ENCODE assay signal across 31 cellular contexts in genomic region chr6:144877118-144877517, GRCh38.
"Had no signal": no experiment of that assay in that cellular context is flagged by ENCODE, and none has a peak within 500 bp of the region (broad histone marks: within the 10 kb centered on the region; RNA-seq: fewer than 3 reads in every experiment).

No MANE protein-coding gene starts in this region.

- H3K9me3 ChIP-seq: ovary, psoas muscle, suprapubic skin, testis, tibial artery, transverse colon, upper lobe of right lung, uterus had no signal

- H3K9me3 Mint-ChIP-seq: natural killer cell; stimulated activated memory B cell treated with anti-CD40 and anti-IgM and Interleukin-4, amounts not matched to agents 10 μg/mL and 1 μg/mL and 100 μg/mL, for 72 hours; stimulated activated naive CD8-positive, alpha-beta T cell treated with anti-CD3 and anti-CD28 coated beads, Interleukin-15, amount 100 ng/mL, for 72 hours; type B pancreatic cell had no signal

- H3K27me3 Mint-ChIP-seq: progenitor cell of endocrine pancreas, type B pancreatic cell had no signal

- H3K27me3 ChIP-seq: neural progenitor cell, ovary, suprapubic skin, testis, tibial artery, transverse colon, upper lobe of right lung, uterus had no signal

- H3K4me1 Mint-ChIP-seq: nephron; stimulated activated memory B cell treated with anti-CD40 and anti-IgM and Interleukin-4, amounts not matched to agents 10 μg/mL and 1 μg/mL and 100 μg/mL, for 72 hours had no signal

- H3K4me2 ChIP-seq: neural progenitor cell, smooth muscle cell had no signal

- H3K27ac ChIP-seq: neural progenitor cell, ovary, parathyroid adenoma, psoas muscle, skin epidermis, spleen, suprapubic skin, testis, tibial artery, transverse colon, upper lobe of right lung, uterus had no signal

- DNase-seq: natural killer cell; occipital lobe; ovary; posterior cingulate gyrus; psoas muscle; right cardiac atrium; spleen; stimulated activated CD4-positive, alpha-beta T cell treated with anti-CD3 and anti-CD28 coated beads, Interleukin-12 subunit alpha, Interleukin-12 subunit beta, amount 100 ng/mL, for 4 hours; stimulated activated CD4-positive, alpha-beta T cell treated with anti-CD3 and anti-CD28 coated beads, Interleukin-1b, Interleukin-23, amount 100 ng/mL, for 48 hours; stimulated activated CD4-positive, alpha-beta T cell treated with anti-CD3 and anti-CD28 coated beads, Interleukin-4, amount 100 ng/mL, for 1 hour; stimulated activated CD4-positive, alpha-beta T cell treated with anti-CD3 and anti-CD28 coated beads, Interleukin-4, amount 100 ng/mL, for 4 hours; stimulated activated CD8-positive, alpha-beta memory T cell treated with anti-CD3 and anti-CD28 coated beads, Interleukin-4, amount 100 ng/mL, for 48 hours; stimulated activated naive CD4-positive, alpha-beta T cell; stimulated activated naive CD8-positive, alpha-beta T cell treated with anti-CD3 and anti-CD28 coated beads, Interleukin-15, amount 100 ng/mL, for 72 hours; stimulated activated naive CD8-positive, alpha-beta T cell treated with anti-CD3 and anti-CD28 coated beads, Interleukin-15, Interleukin-2, amounts not matched to agents 100 U/mL and 50 U/mL, for 24 hours; substantia nigra; testis; tibial artery; transverse colon; upper lobe of right lung; uterus had no signal

- H3K36me3 ChIP-seq: neural progenitor cell, ovary, spleen, suprapubic skin, tibial artery, transverse colon, upper lobe of right lung, uterus had no signal

- H3K79me2 ChIP-seq: parathyroid adenoma had no signal

- H3K4me1 ChIP-seq: neural progenitor cell, parathyroid adenoma, psoas muscle, spleen, suprapubic skin, testis, tibial artery, transverse colon, upper lobe of right lung, uterus had no signal

- H3K4me3 ChIP-seq: neural progenitor cell, ovary, psoas muscle, skin epidermis, smooth muscle cell, spleen, suprapubic skin, testis, tibial artery, transverse colon, upper lobe of right lung, uterus had no signal

- H3K36me3 Mint-ChIP-seq: natural killer cell; neural progenitor cell; stimulated activated memory B cell treated with anti-CD40 and anti-IgM and Interleukin-4, amounts not matched to agents 10 μg/mL and 1 μg/mL and 100 μg/mL, for 72 hours; type B pancreatic cell had no signal

- H3K4me3 Mint-ChIP-seq: natural killer cell; nephron; neural progenitor cell; stimulated activated memory B cell treated with anti-CD40 and anti-IgM and Interleukin-4, amounts not matched to agents 10 μg/mL and 1 μg/mL and 100 μg/mL, for 72 hours; stimulated activated naive CD8-positive, alpha-beta T cell treated with anti-CD3 and anti-CD28 coated beads, Interleukin-15, amount 100 ng/mL, for 72 hours; type B pancreatic cell had no signal

- H3K9ac ChIP-seq: neural progenitor cell, parathyroid adenoma had no signal

- ATAC-seq: natural killer cell; psoas muscle; right cardiac atrium; sciatic nerve; stimulated activated memory B cell treated with anti-CD40 and anti-IgM and Interleukin-4, amounts not matched to agents 10 μg/mL and 1 μg/mL and 100 μg/mL, for 72 hours; stimulated activated naive CD8-positive, alpha-beta T cell treated with anti-CD3 and anti-CD28 coated beads, Interleukin-15, amount 100 ng/mL, for 72 hours; stimulated activated naive CD8-positive, alpha-beta T cell treated with anti-CD3 and anti-CD28 coated beads, Interleukin-15, Interleukin-2, amounts not matched to agents 100 U/mL and 50 U/mL, for 24 hours; upper lobe of right lung had no signal

- H2AFZ ChIP-seq: neural progenitor cell, parathyroid adenoma had no signal

- H3K27ac Mint-ChIP-seq: natural killer cell; nephron; neural progenitor cell; progenitor cell of endocrine pancreas; stimulated activated memory B cell treated with anti-CD40 and anti-IgM and Interleukin-4, amounts not matched to agents 10 μg/mL and 1 μg/mL and 100 μg/mL, for 72 hours; stimulated activated naive CD8-positive, alpha-beta T cell treated with anti-CD3 and anti-CD28 coated beads, Interleukin-15, amount 100 ng/mL, for 72 hours; type B pancreatic cell had no signal
